8 cellular contexts compared by ENCODE assay signal in the genomic region with DNA sequence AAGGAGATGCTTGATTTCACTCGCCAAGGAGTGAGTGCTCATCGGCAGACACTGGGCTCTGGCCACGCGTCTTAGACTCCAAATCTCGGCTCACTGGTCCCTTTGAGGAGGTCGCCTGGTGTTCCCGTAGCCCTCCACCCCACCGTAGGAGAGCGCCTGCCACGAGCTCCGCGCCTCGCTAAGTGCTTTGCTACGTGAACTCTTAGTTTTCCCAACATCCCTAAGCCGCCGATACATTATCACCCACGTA. TPM values are rescaled to one million over a fixed set of nuclear protein-coding genes. Genes with fewer than 3 reads are reported as not detected.
DNase-seq lines count a peak whose midpoint lies in the region; ATAC-seq and TF ChIP-seq lines count a peak whose summit lies in the region.

No MANE protein-coding gene starts in this region.

- CTCF ChIA-PET in CD4-positive, alpha-beta T cell (lab: Charles Lee), result no interaction called here

- H4K20me1 ChIP-seq in neural progenitor cell (ENCODE audit: low read depth), result peaks cover 11% of the 10 kb centered on the region

- H3K4me3 ChIP-seq in endodermal cell (ENCODE audit: low read length), result peak overlapping the region; percentile 81
- peak overlapping the region; percentile 57 for H3K4me3 ChIP-seq in neural progenitor cell

- intact Hi-C loops in CD4-positive, alpha-beta T cell (cut with DNase I, micrococcal nuclease), result loop anchor here in 1 of 2 experiments (10.0 kb wide), 1 partner anchor 204 kb away; no protein-coding TSS in a partner anchor

- H3K27ac Mint-ChIP-seq in CD4-positive, alpha-beta T cell, result no peak overlapping the region
- H3K27ac Mint-ChIP-seq in endodermal cell (peak overlapping the region; percentile 77), neural progenitor cell (peak overlapping the region; percentile 89)

- POLR2A ChIA-PET in CD4-positive, alpha-beta T cell (lab: Charles Lee), result no interaction called here

- no peaks in the 10 kb centered on the region for H3K36me3 Mint-ChIP-seq in CD4-positive, alpha-beta T cell (ENCODE audit: low read depth)
- H3K36me3 Mint-ChIP-seq in endodermal cell (ENCODE audit: low read depth), result no peaks in the 10 kb centered on the region
- peaks cover 4% of the 10 kb centered on the region for H3K36me3 Mint-ChIP-seq in neural progenitor cell

- H3F3A ChIP-seq in neural progenitor cell (ENCODE audit: low read depth), result peaks cover 45% of the 10 kb centered on the region

- H3K27me3 ChIP-seq in CD4-positive, alpha-beta T cell (ENCODE audit: control insufficient read depth, insufficient read depth, low read length), result peaks cover 66% of the 10 kb centered on the region
- H3K27me3 ChIP-seq in endodermal cell (ENCODE audit: control insufficient read depth, insufficient read depth, low read length, poor library complexity, severe bottlenecking) (peaks cover 60% of the 10 kb centered on the region), neural progenitor cell (peaks cover 45% of the 10 kb centered on the region)

- H3K27ac ChIP-seq in CD4-positive, alpha-beta T cell (ENCODE audit: low read depth, low read length), result no peak overlapping the region
- H3K27ac ChIP-seq in endodermal cell (ENCODE audit: low read depth, low read length) (peak overlapping the region; percentile 83), neural progenitor cell (no peak overlapping the region)

- no peak for DNase-seq in CD4-positive, alpha-beta T cell
- DNase-seq in NCI-H1092 treated with DMSO at 0.1 percent for 48 hours (lab: John Stamatoyannopoulos, UW), result peak; percentile 63
- DNase-seq in endodermal cell, result no peak
- no peak for DNase-seq in neural progenitor cell (ENCODE audit: low spot score)
- DNase-seq in NCI-H187 treated with DMSO at 0.1 percent for 48 hours (lab: John Stamatoyannopoulos, UW), result no peak
- DNase-seq in HuH-7.5 (ENCODE audit: low spot score), result no peak

- peaks cover 75% of the 10 kb centered on the region for H3K27me3 Mint-ChIP-seq in CD4-positive, alpha-beta T cell
- H3K27me3 Mint-ChIP-seq in endodermal cell (ENCODE audit: insufficient read depth) (peaks cover 68% of the 10 kb centered on the region), neural progenitor cell (ENCODE audit: insufficient read depth, low read depth) (peaks cover 11% of the 10 kb centered on the region)

- peaks cover 31% of the 10 kb centered on the region for H3K4me1 Mint-ChIP-seq in CD4-positive, alpha-beta T cell (ENCODE audit: low read depth)
- H3K4me1 Mint-ChIP-seq in endodermal cell (peaks cover 23% of the 10 kb centered on the region), neural progenitor cell (peaks cover 44% of the 10 kb centered on the region)

- no peak for TF ChIP-seq CTCF in CD4-positive, alpha-beta T cell (IDR thresholded peaks at IDR 0.05)
- TF ChIP-seq CTCF in endodermal cell (conservative IDR thresholded peaks at IDR 0.05) (no peak), neural progenitor cell (IDR thresholded peaks at IDR 0.05) (no peak)

- no peaks in the 10 kb centered on the region for H3K36me3 ChIP-seq in endodermal cell (ENCODE audit: control insufficient read depth, insufficient read depth, low read length)
- no peaks in the 10 kb centered on the region for H3K36me3 ChIP-seq in neural progenitor cell

- 0% methylated on average over 6 to 17 of the region's 17 CpGs for WGBS in endodermal cell (ENCODE audit: insufficient coverage in 1 of 2, insufficient read length in 1 of 2), 2 experiments

- H3K4me3 Mint-ChIP-seq in CD4-positive, alpha-beta T cell, result peak overlapping the region; percentile 79
- H3K4me3 Mint-ChIP-seq in endodermal cell (peak overlapping the region; percentile 68), neural progenitor cell (peak overlapping the region; percentile 97)

- H2AFZ ChIP-seq in neural progenitor cell (replicated peaks), result peak overlapping the region; percentile 86

- no peak for ATAC-seq in CD4-positive, alpha-beta T cell (ENCODE audit: poor library complexity)
- ATAC-seq in GM21786 (IDR thresholded peaks at IDR 0.05; ENCODE audit: unreplicated experiment) (no peak), GM21723 (IDR thresholded peaks at IDR 0.05; ENCODE audit: unreplicated experiment) (no peak)

- H3K9ac ChIP-seq in endodermal cell (ENCODE audit: extremely low read depth, low read length, poor library complexity, severe bottlenecking), result no peak overlapping the region
- no peak overlapping the region for H3K9ac ChIP-seq in neural progenitor cell

- peaks cover 7% of the 10 kb centered on the region for H3K4me1 ChIP-seq in endodermal cell (ENCODE audit: control insufficient read depth, insufficient read depth, low read length)
- peaks cover 34% of the 10 kb centered on the region for H3K4me1 ChIP-seq in neural progenitor cell

- no peaks in the 10 kb centered on the region for H3K9me3 ChIP-seq in CD4-positive, alpha-beta T cell (ENCODE audit: control insufficient read depth, low read length)
- H3K9me3 ChIP-seq in endodermal cell (ENCODE audit: control insufficient read depth, low read length), result no peaks in the 10 kb centered on the region
- no peaks in the 10 kb centered on the region for H3K9me3 ChIP-seq in neural progenitor cell (ENCODE audit: low read depth)

- H3K9me3 Mint-ChIP-seq in CD4-positive, alpha-beta T cell, result no peaks in the 10 kb centered on the region
- H3K9me3 Mint-ChIP-seq in endodermal cell, result no peaks in the 10 kb centered on the region
- no peaks in the 10 kb centered on the region for H3K9me3 Mint-ChIP-seq in neural progenitor cell

- peak overlapping the region; percentile 92 for H3K4me2 ChIP-seq in neural progenitor cell

- no peaks in the 10 kb centered on the region for H3K79me2 ChIP-seq in neural progenitor cell (ENCODE audit: low read depth)

RNA-seq across cellular contexts. Expression of gene LIPG, which starts 0.8 kb away (rescaled TPM):
- total RNA-seq in CD4-positive, alpha-beta T cell, result not detected
- total RNA-seq in endodermal cell (1 to 10 TPM; 4.0 to 5.0 TPM), neural progenitor cell (ENCODE audit: low replicate concordance) (3.7 and 13.2 TPM in 2 replicates)
- 62.8 TPM for polyA plus RNA-seq in endodermal cell (2013, experiment 1 of 2)
- 54.8 TPM for polyA plus RNA-seq in endodermal cell (2013, experiment 2 of 2)
